ENCODE assay signal across 19 cellular contexts in the genomic region with DNA sequence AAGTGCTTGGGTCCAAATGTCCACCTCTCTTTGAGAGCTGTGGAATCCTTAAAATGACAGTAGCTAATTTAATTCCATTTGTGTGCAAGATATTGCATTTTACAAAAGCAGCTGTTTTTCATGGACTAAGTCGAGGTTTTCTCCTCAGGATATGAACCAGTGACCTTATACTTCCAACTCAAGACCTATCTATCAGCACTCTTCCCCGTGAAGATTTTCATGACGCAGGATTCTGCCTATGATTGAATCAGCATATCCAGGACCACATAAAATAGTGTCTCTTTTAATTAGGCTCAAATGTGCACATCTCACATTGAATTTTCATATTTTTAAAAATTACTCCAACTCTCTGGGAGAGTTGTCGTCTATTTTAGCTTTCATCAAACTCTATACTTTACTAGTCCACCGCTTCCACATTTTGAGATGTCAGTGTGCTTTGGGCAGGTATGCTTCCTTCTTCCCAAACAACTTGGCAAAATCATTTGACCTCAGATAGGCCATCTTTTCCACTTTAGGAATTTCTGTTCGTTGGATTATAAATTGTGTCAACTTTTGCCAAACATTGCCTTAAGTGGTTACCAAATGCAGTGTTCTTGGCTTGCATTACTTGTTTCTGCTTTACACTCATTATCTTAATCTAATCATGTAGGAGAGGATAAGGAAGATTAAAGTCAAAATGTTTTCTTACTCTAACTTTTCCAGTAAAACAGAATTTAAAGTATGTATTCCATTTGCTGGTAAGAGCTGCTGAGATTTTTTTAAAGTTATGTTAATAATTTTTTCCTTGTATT. TPM values are rescaled to one million over a fixed set of nuclear protein-coding genes. Genes with fewer than 3 reads are reported as not detected.
DNase-seq lines count a peak whose midpoint lies in the region; ATAC-seq, FAIRE-seq and TF ChIP-seq lines count a peak whose summit lies in the region.
"Had no signal": no experiment of that assay in that cellular context is flagged by ENCODE, and none has a peak within 500 bp of the region (broad histone marks: within the 10 kb centered on the region; RNA-seq: fewer than 3 reads in every experiment).

No MANE protein-coding gene starts in this region.

- no peak overlapping the region for H2AK5ac ChIP-seq in H1 (ENCODE audit: low read depth, low read length)
- no peak overlapping the region for H2AK5ac ChIP-seq in mesendoderm (ENCODE audit: low read length)

- ATAC-seq in HG03457 (IDR thresholded peaks at IDR 0.05; ENCODE audit: unreplicated experiment) (no peak), HG03108 (IDR thresholded peaks at IDR 0.05; ENCODE audit: unreplicated experiment) (no peak)
- ATAC-seq: CD8-positive, alpha-beta T cell had no signal

- H3K23me2 ChIP-seq in H1 (ENCODE audit: low read depth, low read length), result no peaks in the 10 kb centered on the region

- H3K4me2 ChIP-seq in H1 (ENCODE audit: insufficient read depth in 1 of 2, low read depth in 2 of 2, low read length in 2 of 2) (no peak overlapping the region), mesendoderm (ENCODE audit: low read length) (no peak overlapping the region)
- H3K4me2 ChIP-seq: BLaER1 had no signal

- no peaks in the 10 kb centered on the region for H3K79me1 ChIP-seq in H1 (ENCODE audit: low read depth, low read length)
- no peaks in the 10 kb centered on the region for H3K79me1 ChIP-seq in mesendoderm (ENCODE audit: low read length)

- intact Hi-C loops in A673 (cut with micrococcal nuclease; ENCODE audit: unreplicated experiment), result no loop called here

- H3K56ac ChIP-seq in H1 (replicated peaks; ENCODE audit: insufficient read length, low read depth, low read length), result no peak overlapping the region
- H3K56ac ChIP-seq in mesendoderm (ENCODE audit: low read length), result no peak overlapping the region

- H2BK5ac ChIP-seq in H1 (ENCODE audit: low read depth, low read length) (no peak overlapping the region), mesendoderm (ENCODE audit: low read length) (no peak overlapping the region)

- H2BK120ac ChIP-seq in H1 (replicated peaks; ENCODE audit: low read depth, low read length) (no peak overlapping the region), mesendoderm (ENCODE audit: low read depth, low read length) (no peak overlapping the region)

- TF ChIP-seq CTCF in A673 (conservative IDR thresholded peaks at IDR 0.05; ENCODE audit: low read depth, low read length) (no peak), H1 (IDR thresholded peaks at IDR 0.05; ENCODE audit: control extremely low read depth in 1 of 3, insufficient read depth in 1 of 3, low read depth in 1 of 3, low read length in 3 of 3) (no peak)

- CTCF ChIA-PET in A673 (lab: Charles Lee) (no interaction called here), H1 (lab: Charles Lee; ENCODE audit: partially characterized antibody) (interaction anchor here (0.6 to 2.1 kb wide), 2 partner anchors 10 to 215 kb away, joined by 3 to 6 read pairs; no protein-coding TSS in a partner anchor)

- H2BK15ac ChIP-seq in H1 (ENCODE audit: low read length) (no peak overlapping the region), mesendoderm (replicated peaks; ENCODE audit: low read depth) (peak overlapping the region; percentile 57)

- H3K4ac ChIP-seq in H1 (replicated peaks; ENCODE audit: insufficient read length, low read depth, low read length), result no peak overlapping the region
- no peak overlapping the region for H3K4ac ChIP-seq in mesendoderm (ENCODE audit: low read depth, low read length)

- TF ChIP-seq POLR2A in H1 (IDR thresholded peaks at IDR 0.05; ENCODE audit: control extremely low read depth in 1 of 2, low read depth in 2 of 2, low read length in 2 of 2), result no peak

- no TSS peak for BruUV-seq in A673 (replicated peaks; lab: Mats Ljungman, UMichigan)

- no peak overlapping the region for H4K91ac ChIP-seq in H1 (replicated peaks; ENCODE audit: insufficient read length, low read length)

- WGBS in H1 (ENCODE audit: extremely low coverage in 1 of 2, insufficient coverage in 1 of 2, insufficient read length in 1 of 2, insufficient replicate concordance in 2 of 2, low coverage in 1 of 2, low lambda C conversion rate in 2 of 2, missing lambda C conversion rate in 1 of 2), 2 experiments, result 96% methylated on average over 6 of the region's 6 CpGs; no CpG with 5 or more reads in 1 of the 2 experiments
- WGBS in mesendoderm (ENCODE audit: extremely low coverage, insufficient coverage, low lambda C conversion rate), result no CpG with 5 or more reads among the region's 6 CpGs

- H3K23ac ChIP-seq in H1 (ENCODE audit: insufficient read length) (no peak overlapping the region), mesendoderm (ENCODE audit: low read length) (no peak overlapping the region)

- POLR2A ChIA-PET in A673 (lab: Charles Lee; ENCODE audit: low non-redundant PET) (no interaction called here), H1 (lab: Charles Lee; ENCODE audit: partially characterized antibody) (no interaction called here)

- H3K27me3 ChIP-seq in A673 (replicated peaks; ENCODE audit: insufficient read depth, low read depth, low read length, poor library complexity) (no peaks in the 10 kb centered on the region), H1 (replicated peaks in 1 of 4; ENCODE audit: control insufficient read depth in 3 of 4, extremely low read depth in 1 of 4, insufficient read depth in 3 of 4, low read length in 3 of 4) (no peaks in the 10 kb centered on the region), mesendoderm (ENCODE audit: insufficient read depth, low read length, poor library complexity) (no peaks in the 10 kb centered on the region)
- H3K27me3 ChIP-seq: BLaER1, MG63 had no signal

- H2AFZ ChIP-seq in H1 (ENCODE audit: low read length), result no peak overlapping the region

- peaks cover 0 to 17% of the 10 kb centered on the region in 2 experiments; a peak in 2 of 4 replicates for H3K79me2 ChIP-seq in H1 (ENCODE audit: control insufficient read depth in 1 of 2, insufficient read depth in 2 of 2, low read length in 2 of 2)
- no peaks in the 10 kb centered on the region for H3K79me2 ChIP-seq in mesendoderm (ENCODE audit: control insufficient read depth, insufficient read depth, low read length)

- TF ChIP-seq EP300 in H1 (IDR thresholded peaks at IDR 0.05; ENCODE audit: borderline replicate concordance in 1 of 2, low read depth in 2 of 2, low read length in 2 of 2), result no peak

- H3K18ac ChIP-seq in H1 (ENCODE audit: extremely low read depth, low read length) (no peak overlapping the region), mesendoderm (ENCODE audit: low read length) (peak overlapping the region; percentile 51)

- H3K9me3 ChIP-seq in A673 (ENCODE audit: low read depth, low read length, poor library complexity, severe bottlenecking) (no peaks in the 10 kb centered on the region), H1 (ENCODE audit: insufficient read depth in 2 of 2, low read depth in 1 of 2, low read length in 1 of 2) (no peaks in the 10 kb centered on the region)
- H3K9me3 ChIP-seq: BLaER1, MG63 had no signal

- no peak overlapping the region for H3K9ac ChIP-seq in H1 (replicated peaks in 1 of 4; ENCODE audit: extremely low read depth in 1 of 4, low read depth in 3 of 4, low read length in 3 of 4)
- no peak overlapping the region for H3K9ac ChIP-seq in mesendoderm (ENCODE audit: low read length)
- H3K9ac ChIP-seq: BLaER1 had no signal

- no peaks in the 10 kb centered on the region for H3K36me3 ChIP-seq in A673 (ENCODE audit: insufficient read depth, low read length, poor library complexity, severe bottlenecking)
- H3K36me3 ChIP-seq in H1 (ENCODE audit: control insufficient read depth in 2 of 4, insufficient read depth in 4 of 4, low read length in 3 of 4), result no peaks in the 10 kb centered on the region
- no peaks in the 10 kb centered on the region for H3K36me3 ChIP-seq in mesendoderm (ENCODE audit: control insufficient read depth, insufficient read depth, low read length)
- H3K36me3 ChIP-seq: BLaER1, MG63 had no signal

- H3K4me1 ChIP-seq in A673 (ENCODE audit: insufficient read depth, low read length, poor library complexity, severe bottlenecking) (peaks cover 55% of the 10 kb centered on the region), H1 (replicated peaks in 1 of 4; ENCODE audit: control insufficient read depth in 3 of 4, insufficient read depth in 4 of 4, low read length in 3 of 4) (peaks cover 0 to 3% (median 2%) of the 10 kb centered on the region in 4 experiments; a peak in 3 of 7 replicates), mesendoderm (ENCODE audit: control insufficient read depth, low read depth, low read length) (peaks cover 4% of the 10 kb centered on the region)
- H3K4me1 ChIP-seq: BLaER1 had no signal

- no peak for DNase-seq in A673 (ENCODE audit: low spot score)
- peak; percentile 40 for DNase-seq in SK-N-DZ (ENCODE audit: low spot score)
- no peak for DNase-seq in H1 (ENCODE audit: low read depth in 1 of 2, low spot score in 2 of 2)
- DNase-seq in mesendoderm, result peak; percentile 47
- no peak for DNase-seq in stimulated activated naive CD4-positive, alpha-beta T cell (lab: John Stamatoyannopoulos, UW)
- DNase-seq in A172 (ENCODE audit: low spot score), result no peak
- DNase-seq: CD8-positive, alpha-beta T cell; DMS79; Karpas-422; MG63; NCI-H1092; NCI-H510A treated with DMSO at 0.1 percent for 48 hours; Right ventricle myocardium superior had no signal

- H4K20me1 ChIP-seq in H1 (replicated peaks in 1 of 2; ENCODE audit: control insufficient read depth in 1 of 2, insufficient read depth in 2 of 2, low read length in 2 of 2), result no peaks in the 10 kb centered on the region
- H4K20me1 ChIP-seq: BLaER1 had no signal

- H4K8ac ChIP-seq in H1 (ENCODE audit: extremely low read depth, insufficient read depth, low read length) (no peak overlapping the region), mesendoderm (ENCODE audit: low read depth, low read length) (peak overlapping the region; percentile 56)

- H3K27ac ChIP-seq in A673 (ENCODE audit: low read depth, low read length, poor library complexity, severe bottlenecking), result peak overlapping the region; percentile 67
- no peak overlapping the region for H3K27ac ChIP-seq in H1 (ENCODE audit: low read depth, low read length)
- no peak overlapping the region for H3K27ac ChIP-seq in mesendoderm (ENCODE audit: low read depth, low read length)
- H3K27ac ChIP-seq: 22Rv1, BLaER1 had no signal

- H3K4me3 ChIP-seq in A673 (ENCODE audit: low read depth, low read length, poor library complexity, severe bottlenecking) (no peak overlapping the region), H1 (ENCODE audit: extremely low read depth in 1 of 4, insufficient read depth in 2 of 4, low read depth in 3 of 4, low read length in 4 of 4) (no peak overlapping the region), mesendoderm (ENCODE audit: low read length) (no peak overlapping the region)
- H3K4me3 ChIP-seq: BLaER1, MG63 had no signal

- no peak overlapping the region for H2BK12ac ChIP-seq in H1 (ENCODE audit: low read depth, low read length)

- H2BK20ac ChIP-seq in H1 (ENCODE audit: low read length), result no peak overlapping the region

- H3K14ac ChIP-seq in H1 (ENCODE audit: insufficient read length), result no peak overlapping the region

- FAIRE-seq in H1 (lab: Jason Lieb, UNC), result peak; percentile 13
- FAIRE-seq: GM18507, RCC 7860 had no signal

- H4K5ac ChIP-seq in H1 (ENCODE audit: insufficient read length, low read depth, low read length) (no peak overlapping the region), mesendoderm (ENCODE audit: low read length) (no peak overlapping the region)

- no peak for TF ChIP-seq RAD21 in H1 (IDR thresholded peaks at IDR 0.05 in 1 of 2, conservative IDR thresholded peaks at IDR 0.05 in 1 of 2; ENCODE audit: low read depth in 2 of 2, low read length in 2 of 2)

RNA-seq across cellular contexts. Expression of a gene that starts 39.4 kb away (rescaled TPM):
- 22.8 and 26.9 TPM in 2 replicates for total RNA-seq in A673 (2021)
- 3.8 and 5.8 TPM in 2 replicates for polyA plus RNA-seq in SK-N-DZ (2014; cell fraction: cytosol; rRNA removed)
- polyA plus RNA-seq in SK-N-DZ (2014; cell fraction: nucleus; rRNA removed), result 3.2 and 4.4 TPM in 2 replicates
- 42.3 and 45.9 TPM in 2 replicates for total RNA-seq in H1 (2021; fragmentation: NEBNext Ultra II Directional; extraction: Animal tissue kit (Norgen Biotek cat#: 25700))
- 4.9 and 8.1 TPM in 2 replicates for polyA plus RNA-seq in H1 (2011; rRNA removed)
- polyA plus RNA-seq in H1 (2011; cell fraction: cytosol; rRNA removed), result 9.5 TPM
- 7.9 TPM for polyA plus RNA-seq in H1 (2011; cell fraction: nucleus; rRNA removed)
- polyA plus RNA-seq in H1 (2012, experiment 1 of 2), result 11.7 to 18.9 TPM (median 14.8 TPM) in 4 replicates
- 1.0 TPM for polyA plus RNA-seq in H1 (2012, experiment 2 of 2)
- polyA plus RNA-seq in H1 (2013, experiment 1 of 2), result 55.0 TPM
- polyA plus RNA-seq in H1 (2013, experiment 2 of 2), result 54.8 TPM
- polyA minus RNA-seq in H1 (2011; rRNA and poly(A)+ RNA removed), result 34.7 and 47.3 TPM in 2 replicates
- polyA minus RNA-seq in H1 (2011; cell fraction: cytosol; rRNA and poly(A)+ RNA removed), result 11.5 TPM
- polyA minus RNA-seq in H1 (2011; cell fraction: nucleus; rRNA and poly(A)+ RNA removed), result 48.0 TPM
- 22.5 TPM for polyA plus RNA-seq in mesendoderm (2013, experiment 1 of 2)
- polyA plus RNA-seq in mesendoderm (2013, experiment 2 of 2), result 23.7 TPM
- total RNA-seq in A172 (2014; rRNA removed; shearing (Covaris generic)), result 11.6 and 16.2 TPM in 2 replicates

Comparison
In these comparisons a context has a peak if more than half of its experiments do, and no peak if none do; other contexts are left out.
1. DNase-seq: peak in SK-N-DZ (single experiment) and mesendoderm (single experiment); none in A673 (single experiment), H1 (0 of 2), stimulated activated naive CD4-positive, alpha-beta T cell (0 of 6) and A172 (single experiment).